In the genomic region with DNA sequence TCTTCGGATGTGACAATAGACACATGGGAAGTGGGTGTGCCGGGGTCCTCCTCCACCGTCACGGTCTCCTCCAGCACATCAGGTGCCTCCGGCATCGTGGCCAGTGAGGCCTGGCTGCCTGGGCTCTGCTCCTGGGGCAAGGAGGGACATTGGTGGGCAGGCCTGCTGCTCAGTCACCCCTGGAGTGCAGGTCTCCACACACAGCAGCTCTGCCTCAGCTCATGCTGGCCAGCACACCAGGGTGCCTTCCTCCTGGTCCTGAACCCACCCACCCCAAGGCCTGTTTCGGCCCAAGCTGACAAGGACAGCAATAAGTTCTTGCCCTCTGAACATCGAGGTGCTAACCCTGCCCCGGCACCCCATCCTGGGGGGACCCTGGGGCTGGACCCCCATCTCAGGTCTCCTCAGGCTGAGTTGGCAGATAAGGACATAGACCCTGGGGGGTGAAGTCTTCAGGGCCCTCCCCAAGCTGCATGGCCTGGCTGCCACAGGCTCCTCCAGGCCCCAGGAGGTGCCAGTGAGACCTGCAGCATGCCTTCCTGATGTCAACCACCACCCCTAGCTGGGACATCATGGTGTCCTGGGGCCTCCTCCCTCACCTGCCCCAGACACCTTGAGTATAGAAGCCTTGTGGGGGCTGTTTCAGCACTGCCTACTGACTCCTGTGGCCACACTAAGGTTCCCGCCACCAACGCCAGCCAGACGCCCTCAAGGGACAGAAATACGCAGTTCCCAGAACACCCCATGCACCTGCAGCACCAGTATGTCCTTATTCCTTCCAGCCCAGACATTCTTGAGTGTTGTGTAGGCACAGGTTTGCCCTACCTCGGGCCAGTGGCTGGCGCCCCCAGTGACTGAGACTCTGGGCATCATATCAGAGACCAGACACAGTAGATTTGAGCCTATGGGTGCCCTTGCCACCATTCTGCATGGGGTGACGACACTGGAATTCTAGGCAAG, we compare ENCODE assay signal across 1 cellular context.
TF ChIP-seq lines count a peak whose summit lies in the region.

No MANE protein-coding gene starts in this region.

TF ChIP-seq in Ishikawa, 13 proteins besides CTCF, POLR2A, EP300 and RAD21:
- TF ChIP-seq YY1 (IDR thresholded peaks at IDR 0.05; ENCODE audit: low read depth), result no peak
- TF ChIP-seq REST (IDR thresholded peaks at IDR 0.05; ENCODE audit: low read depth), result no peak
- TF ChIP-seq FOXM1 (IDR thresholded peaks at IDR 0.05; ENCODE audit: borderline replicate concordance, low read depth), result no peak
- TF ChIP-seq MAX (IDR thresholded peaks at IDR 0.05), result peak; percentile 65
- TF ChIP-seq TEAD4 (IDR thresholded peaks at IDR 0.05), result no peak
- peak; percentile 58 for TF ChIP-seq TCF12 (IDR thresholded peaks at IDR 0.05; ENCODE audit: low read depth)
- TF ChIP-seq NFIC (IDR thresholded peaks at IDR 0.05), result no peak
- no peak for TF ChIP-seq TAF1 (IDR thresholded peaks at IDR 0.05; ENCODE audit: low read depth)
- TF ChIP-seq ZBTB7A (IDR thresholded peaks at IDR 0.05; ENCODE audit: low read depth), result no peak
- TF ChIP-seq CEBPB (IDR thresholded peaks at IDR 0.05), result no peak
- TF ChIP-seq CREB1 (IDR thresholded peaks at IDR 0.05; ENCODE audit: low read depth), result no peak
- no peak for TF ChIP-seq EGR1 (IDR thresholded peaks at IDR 0.05)
- TF ChIP-seq, protein P1, sequence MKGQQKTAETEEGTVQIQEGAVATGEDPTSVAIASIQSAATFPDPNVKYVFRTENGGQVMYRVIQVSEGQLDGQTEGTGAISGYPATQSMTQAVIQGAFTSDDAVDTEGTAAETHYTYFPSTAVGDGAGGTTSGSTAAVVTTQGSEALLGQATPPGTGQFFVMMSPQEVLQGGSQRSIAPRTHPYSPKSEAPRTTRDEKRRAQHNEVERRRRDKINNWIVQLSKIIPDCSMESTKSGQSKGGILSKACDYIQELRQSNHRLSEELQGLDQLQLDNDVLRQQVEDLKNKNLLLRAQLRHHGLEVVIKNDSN (IDR thresholded peaks at IDR 0.05), result no peak
